11 cellular contexts compared by ENCODE assay signal in genomic region chr10:95327367-95327766, GRCh38. TPM values are rescaled to one million over a fixed set of nuclear protein-coding genes. Genes with fewer than 3 reads are reported as not detected.
DNase-seq lines count a peak whose midpoint lies in the region; ATAC-seq and TF ChIP-seq lines count a peak whose summit lies in the region.
"Had no signal": no experiment of that assay in that cellular context is flagged by ENCODE, and none has a peak within 500 bp of the region (broad histone marks: within the 10 kb centered on the region; RNA-seq: fewer than 3 reads in every experiment).

No MANE protein-coding gene starts in this region.

- ATAC-seq in HG02571 (IDR thresholded peaks at IDR 0.05; ENCODE audit: unreplicated experiment) = no peak
- ATAC-seq: stimulated activated memory B cell treated with anti-CD40 and anti-IgM and Interleukin-4, amounts not matched to agents 10 μg/mL and 1 μg/mL and 100 μg/mL, for 72 hours had no signal

- TF ChIP-seq EP300 in sigmoid colon (IDR thresholded peaks at IDR 0.05) = no peak

- WGBS in sigmoid colon, 2 donors = 61 to 63% methylated on average over 5 of the region's 5 CpGs

- no peaks in the 10 kb centered on the region for H3K27me3 ChIP-seq in sigmoid colon

- TF ChIP-seq CTCF in fibroblast of pulmonary artery (IDR thresholded peaks at IDR 0.05; ENCODE audit: low read length, missing control alignments) = no peak
- TF ChIP-seq CTCF in sigmoid colon (IDR thresholded peaks at IDR 0.05) = no peak

- no peak overlapping the region for H3K4me3 ChIP-seq in fibroblast of pulmonary artery (replicated peaks; ENCODE audit: low read depth, low read length)
- H3K4me3 ChIP-seq in sigmoid colon = no peak overlapping the region

- intact Hi-C loops in sigmoid colon (cut with DNase I) = no loop called here

- DNase-seq in HCEC 1CT (peak; percentile 72), NCI-H82 (lab: John Stamatoyannopoulos, UW) (peak; percentile 99), fibroblast of pulmonary artery (ENCODE audit: low read depth) (peak; percentile 69), sigmoid colon (peak; percentile 83), NK-92 (lab: John Stamatoyannopoulos, UW; ENCODE audit: unreplicated experiment) (no peak), DMS114 treated with DMSO at 0.1 percent for 48 hours (lab: John Stamatoyannopoulos, UW; ENCODE audit: unreplicated experiment) (no peak), activated gamma-delta T cell (lab: John Stamatoyannopoulos, UW) (no peak)
- DNase-seq: activated CD4-positive, alpha-beta T cell treated with anti-CD3 and anti-CD28 coated beads for 1 hour; effector memory CD4-positive, alpha-beta T cell had no signal

- H3K4me1 ChIP-seq in sigmoid colon = peaks cover 0 to 37% (median 28%) of the 10 kb centered on the region in 4 donors

- peaks cover 9 to 99% (median 42%) of the 10 kb centered on the region in 4 donors for H3K36me3 ChIP-seq in sigmoid colon

- H3K9me3 ChIP-seq in sigmoid colon = no peaks in the 10 kb centered on the region

- peak overlapping the region; percentile 32 to 85 (median 61) for H3K27ac ChIP-seq in sigmoid colon

- TF ChIP-seq POLR2A in sigmoid colon (IDR thresholded peaks at IDR 0.05) = no peak

RNA-seq across cellular contexts. Expression of gene PDLIM1, which starts 36.6 kb away (rescaled TPM):
- 10 to 100 TPM; 27.8 to 75.3 (median 43.9) TPM for total RNA-seq in sigmoid colon
- polyA plus RNA-seq in sigmoid colon = 100 to 1,000 TPM; 197 to 488 (median 377) TPM

Comparison
In these comparisons a context has a peak if more than half of its experiments do, and no peak if none do; other contexts are left out.
1. DNase-seq: peak in HCEC 1CT (single experiment), NCI-H82 (single experiment), fibroblast of pulmonary artery (single experiment) and sigmoid colon (single experiment); none in NK-92 (single experiment), DMS114 treated with DMSO at 0.1 percent for 48 hours (single experiment) and activated gamma-delta T cell (single experiment).